In genomic region chr6:31851980-31852718, GRCh38 we compare ENCODE assay signal across 10 cellular contexts. TPM values are rescaled to one million over a fixed set of nuclear protein-coding genes. Genes with fewer than 3 reads are reported as not detected.
DNase-seq lines count a peak whose midpoint lies in the region; ATAC-seq, FAIRE-seq and TF ChIP-seq lines count a peak whose summit lies in the region.
"Not testable (repeated sequence)": the region's sequence is repeated elsewhere in the genome, so short reads cannot be mapped to it uniquely, and the experiment has no call there.
"Had no signal": no experiment of that assay in that cellular context is flagged by ENCODE, and none has a peak within 500 bp of the region (broad histone marks: within the 10 kb centered on the region; RNA-seq: fewer than 3 reads in every experiment).

No MANE protein-coding gene starts in this region.

- not testable (repeated sequence) for H3K18ac ChIP-seq in H9 (ENCODE audit: insufficient read length, low read depth, low read length)

- not testable (repeated sequence) for H3K27me3 ChIP-seq in H9 (ENCODE audit: insufficient read depth, low read length); SK-N-SH (ENCODE audit: insufficient read depth); K562 (ENCODE audit: control insufficient read depth in 2 of 2, insufficient read depth in 2 of 2, low read length in 2 of 2); hepatocyte; testis

- not testable (repeated sequence) for H3T11ph ChIP-seq in H9 (ENCODE audit: low read length)

- not testable (repeated sequence) for H3K4me2 ChIP-seq in H9 (ENCODE audit: insufficient read depth, insufficient read length, low read length); SK-N-SH; K562 (ENCODE audit: insufficient read depth, low read length)
- peak overlapping the region; percentile 35 for H3K4me2 ChIP-seq in hepatocyte

- not testable (repeated sequence) for H3K4ac ChIP-seq in H9 (ENCODE audit: low read depth, low read length)

- DNase-seq in Calu3; hepatocyte (ENCODE audit: low spot score); testis: not testable (repeated sequence)
- peak; percentile 65 for DNase-seq in H9
- peak; percentile 10 for DNase-seq in SK-N-SH
- DNase-seq in K562 (ENCODE audit: extremely low read depth in 1 of 4, low spot score in 3 of 4) = peak in 1 of 4 experiments; percentile 20

- H3K23me2 ChIP-seq in H9 (ENCODE audit: insufficient read length, low read depth, low read length, poor library complexity, severe bottlenecking) = not testable (repeated sequence)

- WGBS in H9 (ENCODE audit: extremely low coverage, insufficient read length, low lambda C conversion rate) = no CpG with 5 or more reads among the region's 35 CpGs
- 66% methylated on average over 9 of the region's 35 CpGs for WGBS in SK-N-SH (ENCODE audit: low lambda C conversion rate)
- 82% methylated on average over 34 of the region's 35 CpGs for WGBS in K562 (ENCODE audit: insufficient coverage, low coverage, missing lambda C conversion rate)
- 74% methylated on average over 22 of the region's 35 CpGs for WGBS in hepatocyte (ENCODE audit: low lambda C conversion rate, missing lambda C conversion rate)
- 60 to 72% methylated on average over 10 to 35 of the region's 35 CpGs for WGBS in testis, 2 donors

- intact Hi-C loops in Calu3 (cut with micrococcal nuclease; ENCODE audit: unreplicated experiment); K562 (cut with micrococcal nuclease); testis (cut with DNase I; ENCODE audit: low total_unique reads): not testable (repeated sequence)

- H3K4me3 ChIP-seq in SK-N-SH (ENCODE audit: low read depth in 2 of 2, low read length in 1 of 2); K562; hepatocyte: not testable (repeated sequence)
- peak overlapping the region; percentile 7 to 20 for H3K4me3 ChIP-seq in testis

- not testable (repeated sequence) for H2BK20ac ChIP-seq in H9 (ENCODE audit: low read depth, low read length, poor library complexity, severe bottlenecking)

- not testable (repeated sequence) for H2BK5ac ChIP-seq in H9 (ENCODE audit: insufficient read length, low read length)

- POLR2A ChIA-PET in SK-N-SH (lab: Yijun Ruan, JAX) = interaction anchor here (0.8 kb wide), 1 partner anchor 100 kb away, joined by 3 read pairs; no protein-coding TSS in a partner anchor
- POLR2A ChIA-PET in K562 (lab: Yijun Ruan, JAX) = interaction anchor here (0.6 to 15.7 kb wide), 7 partner anchors 8 to 187 kb away, joined by 3 to 229 read pairs (median 4); partner anchors contain the start of genes GPANK1 and NEU1

- in situ Hi-C loops in K562 (cut with MboI) = not testable (repeated sequence)

- H3K56ac ChIP-seq in H9 (ENCODE audit: insufficient read length, low read depth, low read length) = not testable (repeated sequence)

- not testable (repeated sequence) for H2BK12ac ChIP-seq in H9 (ENCODE audit: insufficient read length, low read depth, low read length)

- H4K5ac ChIP-seq in H9 (ENCODE audit: insufficient read length, low read depth, low read length) = not testable (repeated sequence)

- FAIRE-seq in K562 (lab: Jason Lieb, UNC) = not testable (repeated sequence)

- peaks cover 12% of the 10 kb centered on the region for H3K4me1 Mint-ChIP-seq in Calu3 (ENCODE audit: low read depth, unreplicated experiment)
- H3K4me1 Mint-ChIP-seq in H9, nephron: not testable (repeated sequence)

- H2BK15ac ChIP-seq in H9 (ENCODE audit: low read depth, low read length) = not testable (repeated sequence)

- H3K27ac ChIP-seq in H9 (ENCODE audit: insufficient read length, low read depth, low read length); SK-N-SH (ENCODE audit: low read depth in 2 of 2, low read length in 1 of 2); K562 (ENCODE audit: extremely low read depth, low read depth, low read length); testis: not testable (repeated sequence)
- H3K27ac ChIP-seq in hepatocyte = peak overlapping the region; percentile 96

- H3K36me3 ChIP-seq in SK-N-SH (replicated peaks in 1 of 2; ENCODE audit: control insufficient read depth in 1 of 2, insufficient read depth in 2 of 2, low read length in 1 of 2); K562 (ENCODE audit: control insufficient read depth, insufficient read depth, low read length); hepatocyte (replicated peaks; ENCODE audit: insufficient read depth, low read depth); testis (ENCODE audit: low read depth, missing control alignments): not testable (repeated sequence)

- not testable (repeated sequence) for H3K4me3 Mint-ChIP-seq in Calu3 (ENCODE audit: low read depth, unreplicated experiment); H9; nephron

- H3K36me3 Mint-ChIP-seq in Calu3 (ENCODE audit: insufficient read depth, unreplicated experiment) (peaks cover 14% of the 10 kb centered on the region), H9 (ENCODE audit: insufficient read depth in 1 of 3, low read depth in 3 of 3) (peaks cover 12 to 15% (median 12%) of the 10 kb centered on the region in 3 experiments; a peak in 6 of 7 replicates), nephron (ENCODE audit: low read depth) (peaks cover 27% of the 10 kb centered on the region)

- not testable (repeated sequence) for H3F3A ChIP-seq in SK-N-SH (replicated peaks; ENCODE audit: insufficient read depth)

- not testable (repeated sequence) for BruUV-seq in Calu3 (replicated peaks; lab: Mats Ljungman, UMichigan); K562 (replicated peaks; lab: Mats Ljungman, UMichigan)

- TF ChIP-seq EP300 in SK-N-SH (IDR thresholded peaks at IDR 0.05; ENCODE audit: borderline replicate concordance in 1 of 2, low read depth in 1 of 2, low read length in 1 of 2); K562 (IDR thresholded peaks at IDR 0.05; ENCODE audit: low read length): not testable (repeated sequence)

- H4K20me1 ChIP-seq in H9 (ENCODE audit: control insufficient read depth, insufficient read depth, insufficient read length); SK-N-SH (ENCODE audit: insufficient read depth); K562 (replicated peaks; ENCODE audit: control insufficient read depth, insufficient read depth, low read length); hepatocyte (ENCODE audit: insufficient read depth, poor library complexity, severe bottlenecking): not testable (repeated sequence)

- not testable (repeated sequence) for H3K9me3 ChIP-seq in H9 (ENCODE audit: control insufficient read depth, low read depth, low read length); SK-N-SH; K562 (replicated peaks; ENCODE audit: control insufficient read depth, insufficient read depth, low read depth, low read length); hepatocyte (ENCODE audit: low read depth); testis

- not testable (repeated sequence) for H3K9me3 Mint-ChIP-seq in Calu3 (ENCODE audit: low read depth, unreplicated experiment); nephron
- peaks cover 11 to 12% of the 10 kb centered on the region in 2 experiments for H3K9me3 Mint-ChIP-seq in H9

- H3K9ac ChIP-seq in H9 (ENCODE audit: extremely low read depth, insufficient read length, low read length); SK-N-SH; K562 (ENCODE audit: insufficient read depth in 1 of 2, low read depth in 2 of 2, low read length in 2 of 2): not testable (repeated sequence)

- not testable (repeated sequence) for H3K23ac ChIP-seq in H9 (ENCODE audit: insufficient read length, low read depth, low read length)

- H3K9me2 ChIP-seq in SK-N-SH; hepatocyte (replicated peaks; ENCODE audit: insufficient read depth): not testable (repeated sequence)

- not testable (repeated sequence) for H2AFZ ChIP-seq in H9 (ENCODE audit: low read length); SK-N-SH (ENCODE audit: low read depth); K562 (ENCODE audit: low read depth, low read length); hepatocyte

- not testable (repeated sequence) for TF ChIP-seq RAD21 in SK-N-SH (IDR thresholded peaks at IDR 0.05; ENCODE audit: low read length); K562 (CRISPR knock-in tag; conservative IDR thresholded peaks at IDR 0.05 in 1 of 2, IDR thresholded peaks at IDR 0.05 in 1 of 2)

- H3K9me1 ChIP-seq in K562 (ENCODE audit: control insufficient read depth, insufficient read depth, low read length) = not testable (repeated sequence)

- H2BK120ac ChIP-seq in H9 (ENCODE audit: low read depth, low read length, poor library complexity, severe bottlenecking) = not testable (repeated sequence)

- H2AK5ac ChIP-seq in H9 (ENCODE audit: insufficient read length, low read length) = not testable (repeated sequence)

- peak overlapping the region; percentile 39 for H3K27ac Mint-ChIP-seq in Calu3 (ENCODE audit: unreplicated experiment)
- H3K27ac Mint-ChIP-seq in H9 = not testable (repeated sequence)
- H3K27ac Mint-ChIP-seq in nephron = peak overlapping the region in 2 of 3 experiments; percentile 55 to 86

- CTCF ChIA-PET in Calu3 (lab: Charles Lee); SK-N-SH (lab: Yijun Ruan, JAX); K562 (lab: Yijun Ruan, JAX; ENCODE audit: low intra/inter-chr PET ratio): not testable (repeated sequence)

- H3K27me3 Mint-ChIP-seq in Calu3 (ENCODE audit: unreplicated experiment); H9 (ENCODE audit: low read depth); nephron (ENCODE audit: low read depth): not testable (repeated sequence)

- H4K91ac ChIP-seq in H9 (ENCODE audit: insufficient read length, low read depth, low read length) = not testable (repeated sequence)

- not testable (repeated sequence) for ATAC-seq in K562

- TF ChIP-seq POLR2A in K562 (conservative IDR thresholded peaks at IDR 0.05); testis (IDR thresholded peaks at IDR 0.05): not testable (repeated sequence)

- not testable (repeated sequence) for H3K79me2 ChIP-seq in H9 (ENCODE audit: insufficient read depth, low read length); SK-N-SH (ENCODE audit: insufficient read depth); K562 (ENCODE audit: control insufficient read depth, insufficient read depth, low read length); hepatocyte

- not testable (repeated sequence) for H4K8ac ChIP-seq in H9 (replicated peaks; ENCODE audit: insufficient read length, low read depth, low read length)

- not testable (repeated sequence) for H3K79me1 ChIP-seq in H9 (ENCODE audit: insufficient read depth, low read depth, low read length, poor library complexity, severe bottlenecking)

- H3K4me1 ChIP-seq in H9 (ENCODE audit: insufficient read depth, low read length); SK-N-SH (ENCODE audit: control insufficient read depth in 1 of 2, insufficient read depth in 2 of 2, low read depth in 1 of 2, low read length in 1 of 2); K562 (replicated peaks in 1 of 2; ENCODE audit: control insufficient read depth in 2 of 2, insufficient read depth in 2 of 2, low read length in 2 of 2); hepatocyte (ENCODE audit: insufficient read depth); testis: not testable (repeated sequence)

- not testable (repeated sequence) for H3K14ac ChIP-seq in H9 (ENCODE audit: insufficient read depth, low read length)

- TF ChIP-seq CTCF in Calu3 (IDR thresholded peaks at IDR 0.05; ENCODE audit: unreplicated experiment); H9 (conservative IDR thresholded peaks at IDR 0.05); SK-N-SH (IDR thresholded peaks at IDR 0.05); K562 (IDR thresholded peaks at IDR 0.05 in 2 of 3, conservative IDR thresholded peaks at IDR 0.05 in 1 of 3; ENCODE audit: insufficient read depth in 2 of 3, low read depth in 1 of 3, low read length in 3 of 3); hepatocyte (IDR thresholded peaks at IDR 0.05; ENCODE audit: poor library complexity); nephron (IDR thresholded peaks at IDR 0.05; ENCODE audit: unreplicated experiment in 3 of 3); testis (IDR thresholded peaks at IDR 0.05): not testable (repeated sequence)

RNA-seq across cellular contexts. Expression of gene NEU1, which starts 10.5 kb away (rescaled TPM):
- total RNA-seq in Calu3 (2022) (133 and 159 TPM in 2 replicates), H9 (2021) (35.1 and 36.2 TPM in 2 replicates), K562 (2014; rRNA removed) (50.3 and 54.0 TPM in 2 replicates), K562 (2014; rRNA removed; fragmentation: Illumina TruSeq; extraction: Trizol) (30.9 and 33.6 TPM in 2 replicates), K562 (2015; rRNA removed; fragmentation: Illumina TruSeq; extraction: Trizol) (63.9 and 64.3 TPM in 2 replicates), K562 (2021) (44.8 and 51.0 TPM in 2 replicates), hepatocyte (402 and 407 TPM in 2 replicates), testis (10 to 100 TPM; 31.7 to 65.9 TPM)
- polyA plus RNA-seq in SK-N-SH (2012; rRNA removed) (42.2 and 43.0 TPM in 2 replicates), K562 (2011; rRNA removed) (67.8 and 79.4 TPM in 2 replicates), K562 (2014; fragmentation: Illumina TruSeq; extraction: Trizol) (53.4 and 60.3 TPM in 2 replicates), K562 (2014; fragmentation: Nextera tagmentation; extraction: Ambion mirVana) (10 to 100 TPM; 14.8 to 20.6 TPM), K562 (2014; rRNA removed) (51.5 and 51.9 TPM in 2 replicates), hepatocyte (331 and 388 TPM in 2 replicates), testis (ENCODE audit: insufficient read depth, low read depth, low replicate concordance) (27.4 TPM)
- 26.4 and 32.7 TPM in 2 replicates for polyA plus RNA-seq in SK-N-SH (2012; cell fraction: cytosol; rRNA removed)
- polyA plus RNA-seq in SK-N-SH (2012; cell fraction: nucleus; rRNA removed) = 31.9 and 35.3 TPM in 2 replicates
- 67.7 and 179 TPM in 2 replicates for total RNA-seq in K562 (2011; cell fraction: chromatin; rRNA removed; ENCODE audit: low replicate concordance)
- total RNA-seq in K562 (2011; cell fraction: nucleolus; rRNA removed) = 199 and 231 TPM in 2 replicates
- total RNA-seq in K562 (2011; cell fraction: nucleoplasm; rRNA removed) = 148 and 162 TPM in 2 replicates
- 96.7 and 120 TPM in 2 replicates for polyA plus RNA-seq in K562 (2011; cell fraction: cytosol; rRNA removed)
- polyA plus RNA-seq in K562 (2011; cell fraction: nucleus; rRNA removed) = 72.0 and 94.4 TPM in 2 replicates
- polyA plus RNA-seq in K562 (2012) = 72.5 and 193 TPM in 2 replicates
- polyA minus RNA-seq in K562 (2011; rRNA and poly(A)+ RNA removed) = 39.7 and 44.9 TPM in 2 replicates
- 32.9 and 34.4 TPM in 2 replicates for polyA minus RNA-seq in K562 (2011; cell fraction: cytosol; rRNA and poly(A)+ RNA removed)
- 21.7 and 26.9 TPM in 2 replicates for polyA minus RNA-seq in K562 (2011; cell fraction: nucleus; rRNA and poly(A)+ RNA removed)

RNA-seq across cellular contexts. Expression of gene HSPA1B, which starts 24.6 kb away (rescaled TPM):
- total RNA-seq in Calu3 (2022) (687 and 705 TPM in 2 replicates), H9 (2021) (85.1 and 90.5 TPM in 2 replicates), K562 (2014; rRNA removed) (197 and 320 TPM in 2 replicates), K562 (2014; rRNA removed; fragmentation: Illumina TruSeq; extraction: Trizol) (24.2 and 51.2 TPM in 2 replicates), K562 (2015; rRNA removed; fragmentation: Illumina TruSeq; extraction: Trizol) (164 and 185 TPM in 2 replicates), K562 (2021) (227 and 299 TPM in 2 replicates), hepatocyte (172 and 177 TPM in 2 replicates), testis (100 to 1,000 TPM; 167 to 204 TPM)
- polyA plus RNA-seq in SK-N-SH (2012; rRNA removed) (52.4 and 96.3 TPM in 2 replicates), K562 (2011; rRNA removed) (35.3 and 91.9 TPM in 2 replicates), K562 (2014; fragmentation: Illumina TruSeq; extraction: Trizol) (49.0 and 89.3 TPM in 2 replicates), K562 (2014; fragmentation: Nextera tagmentation; extraction: Ambion mirVana) (under 1 TPM; 0.27 to 0.62 TPM), K562 (2014; rRNA removed) (81.7 and 86.4 TPM in 2 replicates), hepatocyte (82.1 and 111 TPM in 2 replicates), testis (ENCODE audit: insufficient read depth, low read depth, low replicate concordance) (127 TPM)
- polyA plus RNA-seq in SK-N-SH (2012; cell fraction: cytosol; rRNA removed) = 52.5 and 64.0 TPM in 2 replicates
- polyA plus RNA-seq in SK-N-SH (2012; cell fraction: nucleus; rRNA removed) = 58.0 and 64.5 TPM in 2 replicates
- total RNA-seq in K562 (2011; cell fraction: chromatin; rRNA removed; ENCODE audit: low replicate concordance) = 76.7 and 167 TPM in 2 replicates
- total RNA-seq in K562 (2011; cell fraction: nucleolus; rRNA removed) = 343 and 450 TPM in 2 replicates
- 165 and 255 TPM in 2 replicates for total RNA-seq in K562 (2011; cell fraction: nucleoplasm; rRNA removed)
- polyA plus RNA-seq in K562 (2011; cell fraction: cytosol; rRNA removed) = 65.1 and 127 TPM in 2 replicates
- polyA plus RNA-seq in K562 (2011; cell fraction: nucleus; rRNA removed) = 111 and 176 TPM in 2 replicates
- 222 and 255 TPM in 2 replicates for polyA plus RNA-seq in K562 (2012)
- polyA minus RNA-seq in K562 (2011; rRNA and poly(A)+ RNA removed) = 85.7 and 121 TPM in 2 replicates
- 213 and 255 TPM in 2 replicates for polyA minus RNA-seq in K562 (2011; cell fraction: cytosol; rRNA and poly(A)+ RNA removed)
- polyA minus RNA-seq in K562 (2011; cell fraction: nucleus; rRNA and poly(A)+ RNA removed) = 72.7 and 209 TPM in 2 replicates

RNA-seq across cellular contexts. Expression of gene SLC44A4, which starts 26.6 kb away (rescaled TPM):
- total RNA-seq in Calu3 (2022) (185 and 238 TPM in 2 replicates), H9 (2021) (3.3 and 3.8 TPM in 2 replicates), K562 (2014; rRNA removed) (7.9 and 9.8 TPM in 2 replicates), K562 (2014; rRNA removed; fragmentation: Illumina TruSeq; extraction: Trizol) (7.3 and 10.3 TPM in 2 replicates), K562 (2015; rRNA removed; fragmentation: Illumina TruSeq; extraction: Trizol) (9.2 and 11.2 TPM in 2 replicates), K562 (2021) (13.6 and 18.6 TPM in 2 replicates), hepatocyte (76.2 and 92.0 TPM in 2 replicates), testis (1 to 10 TPM in 1 of 2 donors, under 1 TPM in 1; 0.87 to 1.2 TPM)
- polyA plus RNA-seq in SK-N-SH (2012; rRNA removed) (0.26 and 0.49 TPM in 2 replicates), K562 (2011; rRNA removed) (11.2 and 13.0 TPM in 2 replicates), K562 (2014; fragmentation: Illumina TruSeq; extraction: Trizol) (12.1 and 13.0 TPM in 2 replicates), K562 (2014; fragmentation: Nextera tagmentation; extraction: Ambion mirVana) (10 to 100 TPM in 1 of 2 experiments, 1 to 10 TPM in 1; 9.0 to 12.8 TPM), K562 (2014; rRNA removed) (13.6 TPM in 2 replicates), hepatocyte (73.5 and 90.8 TPM in 2 replicates), testis (ENCODE audit: insufficient read depth, low read depth, low replicate concordance) (6.3 TPM)
- 0.18 and 0.26 TPM in 2 replicates for polyA plus RNA-seq in SK-N-SH (2012; cell fraction: cytosol; rRNA removed)
- polyA plus RNA-seq in SK-N-SH (2012; cell fraction: nucleus; rRNA removed) = 0.40 and 0.66 TPM in 2 replicates
- total RNA-seq in K562 (2011; cell fraction: chromatin; rRNA removed; ENCODE audit: low replicate concordance) = 13.6 and 22.5 TPM in 2 replicates
- total RNA-seq in K562 (2011; cell fraction: nucleolus; rRNA removed) = 16.0 and 16.6 TPM in 2 replicates
- 10.0 and 15.2 TPM in 2 replicates for total RNA-seq in K562 (2011; cell fraction: nucleoplasm; rRNA removed)
- 9.9 and 10.0 TPM in 2 replicates for polyA plus RNA-seq in K562 (2011; cell fraction: cytosol; rRNA removed)
- 15.2 and 17.2 TPM in 2 replicates for polyA plus RNA-seq in K562 (2011; cell fraction: nucleus; rRNA removed)
- polyA plus RNA-seq in K562 (2012) = 10.3 and 17.3 TPM in 2 replicates
- polyA minus RNA-seq in K562 (2011; rRNA and poly(A)+ RNA removed) = 2.9 and 3.4 TPM in 2 replicates
- 1.4 and 4.3 TPM in 2 replicates for polyA minus RNA-seq in K562 (2011; cell fraction: cytosol; rRNA and poly(A)+ RNA removed)
- 4.2 and 5.8 TPM in 2 replicates for polyA minus RNA-seq in K562 (2011; cell fraction: nucleus; rRNA and poly(A)+ RNA removed)
- total RNA-seq: CD4-positive, alpha-beta memory T cell; Daoy had no signal

RNA-seq across cellular contexts. Expression of gene HSPA1A, which starts 36.8 kb away (rescaled TPM):
- total RNA-seq in Calu3 (2022) (1,238 and 1,263 TPM in 2 replicates), H9 (2021) (51.2 and 51.7 TPM in 2 replicates), K562 (2014; rRNA removed) (230 and 366 TPM in 2 replicates), K562 (2014; rRNA removed; fragmentation: Illumina TruSeq; extraction: Trizol) (37.8 and 69.6 TPM in 2 replicates), K562 (2015; rRNA removed; fragmentation: Illumina TruSeq; extraction: Trizol) (273 TPM in 2 replicates), K562 (2021) (265 and 360 TPM in 2 replicates), hepatocyte (83.3 and 84.3 TPM in 2 replicates), testis (100 to 1,000 TPM; 113 to 151 TPM)
- polyA plus RNA-seq in SK-N-SH (2012; rRNA removed) (71.1 and 119 TPM in 2 replicates), K562 (2011; rRNA removed) (101 and 215 TPM in 2 replicates), K562 (2014; fragmentation: Illumina TruSeq; extraction: Trizol) (107 and 158 TPM in 2 replicates), K562 (2014; fragmentation: Nextera tagmentation; extraction: Ambion mirVana) (1 to 10 TPM; 2.2 to 4.1 TPM), K562 (2014; rRNA removed) (158 and 192 TPM in 2 replicates), hepatocyte (50.0 and 82.2 TPM in 2 replicates), testis (ENCODE audit: insufficient read depth, low read depth, low replicate concordance) (90.4 TPM)
- polyA plus RNA-seq in SK-N-SH (2012; cell fraction: cytosol; rRNA removed) = 53.6 and 67.5 TPM in 2 replicates
- polyA plus RNA-seq in SK-N-SH (2012; cell fraction: nucleus; rRNA removed) = 83.3 and 95.8 TPM in 2 replicates
- total RNA-seq in K562 (2011; cell fraction: chromatin; rRNA removed; ENCODE audit: low replicate concordance) = 90.0 and 172 TPM in 2 replicates
- 284 and 343 TPM in 2 replicates for total RNA-seq in K562 (2011; cell fraction: nucleolus; rRNA removed)
- total RNA-seq in K562 (2011; cell fraction: nucleoplasm; rRNA removed) = 203 and 274 TPM in 2 replicates
- polyA plus RNA-seq in K562 (2011; cell fraction: cytosol; rRNA removed) = 154 and 272 TPM in 2 replicates
- polyA plus RNA-seq in K562 (2011; cell fraction: nucleus; rRNA removed) = 168 and 272 TPM in 2 replicates
- polyA plus RNA-seq in K562 (2012) = 308 and 430 TPM in 2 replicates
- 86.6 and 87.6 TPM in 2 replicates for polyA minus RNA-seq in K562 (2011; rRNA and poly(A)+ RNA removed)
- polyA minus RNA-seq in K562 (2011; cell fraction: cytosol; rRNA and poly(A)+ RNA removed) = 195 and 284 TPM in 2 replicates
- polyA minus RNA-seq in K562 (2011; cell fraction: nucleus; rRNA and poly(A)+ RNA removed) = 57.8 and 195 TPM in 2 replicates
- total RNA-seq: G401 had no signal

RNA-seq across cellular contexts. Expression of gene HSPA1L, which starts 37.1 kb away (rescaled TPM):
- total RNA-seq in Calu3 (2022) (4.2 and 4.3 TPM in 2 replicates), H9 (2021) (1.6 and 2.5 TPM in 2 replicates), K562 (2014; rRNA removed) (0.82 and 1.0 TPM in 2 replicates), K562 (2014; rRNA removed; fragmentation: Illumina TruSeq; extraction: Trizol) (0.70 and 1.3 TPM in 2 replicates), K562 (2015; rRNA removed; fragmentation: Illumina TruSeq; extraction: Trizol) (1.1 and 1.3 TPM in 2 replicates), K562 (2021) (1.0 and 1.1 TPM in 2 replicates), hepatocyte (1.4 and 2.2 TPM in 2 replicates), testis (10 to 100 TPM; 30.3 to 87.9 TPM)
- polyA plus RNA-seq in SK-N-SH (2012; rRNA removed) (0.69 and 0.83 TPM in 2 replicates), K562 (2011; rRNA removed) (2.0 and 2.2 TPM in 2 replicates), K562 (2014; fragmentation: Illumina TruSeq; extraction: Trizol) (1.5 and 2.1 TPM in 2 replicates), K562 (2014; fragmentation: Nextera tagmentation; extraction: Ambion mirVana) (under 1 TPM; 0.14 to 0.34 TPM), K562 (2014; rRNA removed) (1.3 and 1.7 TPM in 2 replicates), hepatocyte (1.0 and 2.7 TPM in 2 replicates), testis (ENCODE audit: insufficient read depth, low read depth, low replicate concordance) (103 TPM)
- 0.79 and 0.85 TPM in 2 replicates for polyA plus RNA-seq in SK-N-SH (2012; cell fraction: cytosol; rRNA removed)
- polyA plus RNA-seq in SK-N-SH (2012; cell fraction: nucleus; rRNA removed) = 0.39 and 0.54 TPM in 2 replicates
- 0.97 and 1.8 TPM in 2 replicates for total RNA-seq in K562 (2011; cell fraction: chromatin; rRNA removed; ENCODE audit: low replicate concordance)
- total RNA-seq in K562 (2011; cell fraction: nucleolus; rRNA removed) = 0.67 and 0.79 TPM in 2 replicates
- 0.88 and 0.92 TPM in 2 replicates for total RNA-seq in K562 (2011; cell fraction: nucleoplasm; rRNA removed)
- polyA plus RNA-seq in K562 (2011; cell fraction: cytosol; rRNA removed) = 1.5 and 2.2 TPM in 2 replicates
- polyA plus RNA-seq in K562 (2011; cell fraction: nucleus; rRNA removed) = 1.2 and 1.5 TPM in 2 replicates
- 2.3 and 3.1 TPM in 2 replicates for polyA plus RNA-seq in K562 (2012)
- 2.5 and 3.0 TPM in 2 replicates for polyA minus RNA-seq in K562 (2011; rRNA and poly(A)+ RNA removed)
- 1.2 and 1.4 TPM in 2 replicates for polyA minus RNA-seq in K562 (2011; cell fraction: cytosol; rRNA and poly(A)+ RNA removed)
- 0.13 and 0.78 TPM in 2 replicates for polyA minus RNA-seq in K562 (2011; cell fraction: nucleus; rRNA and poly(A)+ RNA removed)
